ENCODE assay signal across 15 cellular contexts in genomic region chrX:7191681-7192110, GRCh38. TPM values are rescaled to one million over a fixed set of nuclear protein-coding genes. Genes with fewer than 3 reads are reported as not detected.
DNase-seq lines count a peak whose midpoint lies in the region; ATAC-seq, FAIRE-seq and TF ChIP-seq lines count a peak whose summit lies in the region.
"Had no signal": no experiment of that assay in that cellular context is flagged by ENCODE, and none has a peak within 500 bp of the region (broad histone marks: within the 10 kb centered on the region; RNA-seq: fewer than 3 reads in every experiment).

No MANE protein-coding gene starts in this region.

- H3K27me3 Mint-ChIP-seq in astrocyte (ENCODE audit: low read depth, unreplicated experiment): no peaks in the 10 kb centered on the region

- H2AFZ ChIP-seq in astrocyte (ENCODE audit: low read depth, low read length): no peak overlapping the region

- no peak overlapping the region for H3K4me3 Mint-ChIP-seq in astrocyte (ENCODE audit: unreplicated experiment)
- H3K4me3 Mint-ChIP-seq: natural killer cell had no signal

- no peaks in the 10 kb centered on the region for H3K4me1 ChIP-seq in astrocyte (ENCODE audit: insufficient read depth, low read length)
- H3K4me1 ChIP-seq in mucosa of descending colon (ENCODE audit: low read depth): no peaks in the 10 kb centered on the region
- H3K4me1 ChIP-seq: esophagus muscularis mucosa had no signal

- no peaks in the 10 kb centered on the region for H3K9me3 Mint-ChIP-seq in astrocyte (ENCODE audit: unreplicated experiment)
- H3K9me3 Mint-ChIP-seq: natural killer cell had no signal

- no peaks in the 10 kb centered on the region for H3K36me3 Mint-ChIP-seq in astrocyte (ENCODE audit: low read depth, unreplicated experiment)
- H3K36me3 Mint-ChIP-seq: natural killer cell had no signal

- FAIRE-seq in astrocyte (lab: Jason Lieb, UNC): peak; percentile 94
- FAIRE-seq: TTC549, urothelium cell line had no signal

- TF ChIP-seq CTCF in GM12872 (IDR thresholded peaks at IDR 0.05; ENCODE audit: insufficient read depth, low read depth, low read length) (peak; percentile 37; the same call in 1 of the 3 replicates), HFF-Myc (IDR thresholded peaks at IDR 0.05; ENCODE audit: low read depth, low read length, missing control alignments) (peak; percentile 23), astrocyte (IDR thresholded peaks at IDR 0.05; ENCODE audit: insufficient read depth, low read depth, low read length) (no peak), mucosa of descending colon (IDR thresholded peaks at IDR 0.05) (no peak)

- H3K9me3 ChIP-seq in astrocyte (ENCODE audit: insufficient read depth, low read depth, low read length) (no peaks in the 10 kb centered on the region), mucosa of descending colon (no peaks in the 10 kb centered on the region)
- H3K9me3 ChIP-seq: esophagus muscularis mucosa had no signal

- H4K20me1 ChIP-seq in astrocyte (ENCODE audit: insufficient read depth, low read length): no peaks in the 10 kb centered on the region

- intact Hi-C loops in mucosa of descending colon (cut with DNase I, micrococcal nuclease): no loop called here

- no peak overlapping the region for H3K27ac ChIP-seq in astrocyte (ENCODE audit: low read depth, low read length)
- H3K27ac ChIP-seq: esophagus muscularis mucosa, skin epidermis had no signal

- no peak overlapping the region for H3K27ac Mint-ChIP-seq in astrocyte (ENCODE audit: unreplicated experiment)
- H3K27ac Mint-ChIP-seq: natural killer cell had no signal

- H3K4me3 ChIP-seq in HFF-Myc (replicated peaks; ENCODE audit: low read depth, low read length) (no peak overlapping the region), astrocyte (ENCODE audit: insufficient read depth, low read depth, low read length) (no peak overlapping the region), mucosa of descending colon (no peak overlapping the region)
- H3K4me3 ChIP-seq: esophagus muscularis mucosa, skin epidermis had no signal

- H3K9ac ChIP-seq in astrocyte (ENCODE audit: low read length): no peak overlapping the region

- ATAC-seq in mucosa of descending colon (peak; percentile 44), HG03280 (IDR thresholded peaks at IDR 0.05; ENCODE audit: unreplicated experiment) (no peak)
- ATAC-seq: natural killer cell had no signal

- H3K79me2 ChIP-seq in astrocyte (ENCODE audit: insufficient read depth, low read length): no peaks in the 10 kb centered on the region

- no peaks in the 10 kb centered on the region for H3K27me3 ChIP-seq in astrocyte (ENCODE audit: insufficient read depth, low read length)
- H3K27me3 ChIP-seq: esophagus muscularis mucosa had no signal

- no peak overlapping the region for H3K4me2 ChIP-seq in astrocyte (ENCODE audit: low read length)

- peaks cover 4% of the 10 kb centered on the region for H3K4me1 Mint-ChIP-seq in astrocyte (ENCODE audit: low read depth, unreplicated experiment)

- no peaks in the 10 kb centered on the region for H3K36me3 ChIP-seq in astrocyte (ENCODE audit: insufficient read depth, low read length)
- no peaks in the 10 kb centered on the region for H3K36me3 ChIP-seq in mucosa of descending colon (ENCODE audit: low read depth)
- H3K36me3 ChIP-seq: esophagus muscularis mucosa had no signal

- DNase-seq in HFF-Myc (ENCODE audit: extremely low read depth, low read depth) (no peak), astrocyte (ENCODE audit: low read depth) (no peak), mucosa of descending colon (no peak), AG08396 (ENCODE audit: low spot score) (no peak)
- no peak for DNase-seq in stimulated activated naive CD4-positive, alpha-beta T cell treated with Interleukin-2 at 50 U/mL for 16 hours (lab: John Stamatoyannopoulos, UW)
- DNase-seq: activated T-cell treated with anti-CD3 and anti-CD28 coated beads, Interleukin-2, amount 50 U/mL, for 1 hour; DMS79; natural killer cell; NCI-H1417 had no signal

RNA-seq across cellular contexts. Expression of gene PUDP, which starts 43.7 kb away (rescaled TPM):
- total RNA-seq in astrocyte: 18.4 and 21.8 TPM in 2 replicates
- total RNA-seq in mucosa of descending colon: 10 to 100 TPM; 16.4 to 38.5 (median 32.3) TPM

RNA-seq across cellular contexts. Expression of gene STS, which starts 44.2 kb away (rescaled TPM):
- total RNA-seq in astrocyte: 3.9 and 4.6 TPM in 2 replicates
- total RNA-seq in mucosa of descending colon: 10 to 100 TPM in 2 of 3 donors, 1 to 10 TPM in 1; 8.1 to 19.3 (median 12.9) TPM

Comparison
In these comparisons a context has a peak if more than half of its experiments do, and no peak if none do; other contexts are left out.
1. CTCF ChIP-seq: peak in GM12872 (single experiment) and HFF-Myc (single experiment); none in astrocyte (single experiment) and mucosa of descending colon (single experiment).